Comparison of ENCODE assay signal across 8 cellular contexts in the genomic region with DNA sequence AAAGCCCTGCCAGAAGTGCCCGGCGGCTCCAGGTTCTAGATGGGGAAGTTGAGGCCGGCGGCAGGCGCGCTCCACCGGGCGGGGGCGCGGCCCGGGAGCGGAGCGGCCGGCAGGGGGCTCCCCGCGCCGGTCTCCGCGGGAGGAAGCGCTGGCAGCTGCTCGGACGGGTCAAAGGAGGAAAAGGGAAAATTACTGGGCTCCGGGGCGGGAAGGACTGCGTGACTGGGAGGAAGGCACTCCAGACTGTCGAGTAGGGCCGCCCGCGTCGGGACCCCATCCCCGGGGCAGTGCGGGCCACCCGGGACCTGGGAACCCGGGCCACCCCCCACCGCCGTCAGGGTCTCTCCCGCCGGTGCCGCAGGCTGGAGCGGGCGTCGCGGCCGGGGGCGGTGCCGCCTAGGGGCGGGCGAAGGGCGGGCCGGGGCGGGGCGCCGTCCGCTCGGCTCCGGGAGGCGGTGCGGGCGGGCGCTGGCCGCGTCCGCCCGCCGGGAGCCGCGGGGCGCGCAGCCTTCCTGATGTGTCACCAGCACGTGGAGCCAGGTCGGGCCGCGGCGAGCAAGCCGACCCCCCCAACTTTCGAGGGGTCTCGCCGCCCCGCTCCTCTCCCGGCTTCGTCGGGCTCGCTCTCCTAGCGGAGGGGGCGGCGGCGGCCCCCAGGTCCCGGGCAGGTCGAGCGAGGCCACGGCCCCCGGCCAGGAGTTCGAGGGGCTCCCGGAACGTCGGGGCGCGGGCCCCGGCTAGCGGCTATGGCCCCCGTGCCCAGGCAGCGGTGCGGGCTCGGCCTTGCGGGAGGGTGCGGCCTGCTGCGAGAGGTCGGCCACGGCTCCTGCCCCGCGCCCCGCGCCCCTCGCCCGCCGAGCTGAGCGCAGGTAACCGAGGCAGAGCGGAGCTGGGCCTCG.
DNase-seq lines count a peak whose midpoint lies in the region; ATAC-seq and TF ChIP-seq lines count a peak whose summit lies in the region.

No MANE protein-coding gene starts in this region.

- TF ChIP-seq RAD21 in liver (IDR thresholded peaks at IDR 0.05), result peak; percentile 67 to 70

- H3K4me3 ChIP-seq in DND-41 (ENCODE audit: low read depth in 1 of 2, low read length in 2 of 2) (peak overlapping the region; percentile 1 to 62; a peak in 3 of 4 replicates), dorsolateral prefrontal cortex (peak overlapping the region; percentile 34 to 80 (median 64)), liver (ENCODE audit: low read depth in 1 of 3, low read length in 3 of 3) (peak overlapping the region; percentile 71 to 75 (median 72))

- ATAC-seq in DND-41 (ENCODE audit: insufficient read depth, low read depth), result peak; percentile 94
- peak; percentile 56 for ATAC-seq in HG02571 (IDR thresholded peaks at IDR 0.05; ENCODE audit: unreplicated experiment)
- ATAC-seq in GM21515 (IDR thresholded peaks at IDR 0.05; ENCODE audit: unreplicated experiment), result no peak

- TF ChIP-seq CTCF in DND-41 (IDR thresholded peaks at IDR 0.05; ENCODE audit: borderline replicate concordance, extremely low read depth, low read length, poor library complexity, severe bottlenecking) (peak; percentile 63), dorsolateral prefrontal cortex (IDR thresholded peaks at IDR 0.05 in 54 of 56, conservative IDR thresholded peaks at IDR 0.05 in 2 of 56; ENCODE audit: low read depth in 1 of 56, partially characterized antibody in 56 of 56) (peak; percentile 41 to 97 (median 86)), liver (IDR thresholded peaks at IDR 0.05; ENCODE audit: low read depth, low read length, missing input control) (peak; percentile 81)

- no peak overlapping the region for H3K27ac ChIP-seq in DND-41 (ENCODE audit: low read length)
- H3K27ac ChIP-seq in dorsolateral prefrontal cortex, result peak overlapping the region in 51 of 59 donors; percentile 15 to 94 (median 80)
- peak overlapping the region; percentile 96 to 97 for H3K27ac ChIP-seq in liver (ENCODE audit: low read depth in 1 of 2, low read length in 2 of 2)

- no peaks in the 10 kb centered on the region for H4K20me1 ChIP-seq in DND-41 (ENCODE audit: insufficient read depth, low read length)

- H3K4me2 ChIP-seq in DND-41 (ENCODE audit: insufficient read depth, low read length), result peak overlapping the region; percentile 79

- H3K9me3 ChIP-seq in DND-41 (ENCODE audit: insufficient read depth, low read length, severe bottlenecking) (no peaks in the 10 kb centered on the region), liver (ENCODE audit: control insufficient read depth in 4 of 4, low read length in 3 of 4) (no peaks in the 10 kb centered on the region)

- H3K9ac ChIP-seq in DND-41 (ENCODE audit: low read depth, low read length) (peak overlapping the region; percentile 57), liver (ENCODE audit: low read depth in 1 of 2, low read length in 2 of 2) (peak overlapping the region in 1 of 2 donors; percentile 75)

- H3K36me3 ChIP-seq in DND-41 (ENCODE audit: insufficient read depth, low read length) (no peaks in the 10 kb centered on the region), liver (ENCODE audit: control insufficient read depth in 4 of 4, insufficient read depth in 3 of 4, low read depth in 1 of 4, low read length in 3 of 4) (no peaks in the 10 kb centered on the region)

- intact Hi-C loops in dorsolateral prefrontal cortex (cut with DNase I), result loop anchor here (2.0 to 5.0 kb wide), 2 partner anchors 284 to 298 kb away; a partner anchor contains a TSS

- peaks cover 5% of the 10 kb centered on the region for H3K27me3 ChIP-seq in DND-41 (ENCODE audit: insufficient read depth, low read length, poor library complexity)
- H3K27me3 ChIP-seq in dorsolateral prefrontal cortex, result peaks cover 0 to 10% (median 0%) of the 10 kb centered on the region in 45 donors
- no peaks in the 10 kb centered on the region for H3K27me3 ChIP-seq in liver (ENCODE audit: control insufficient read depth in 4 of 4, insufficient read depth in 4 of 4, low read length in 3 of 4)

- H3K79me2 ChIP-seq in DND-41 (ENCODE audit: insufficient read depth, low read length), result no peaks in the 10 kb centered on the region

- peak overlapping the region; percentile 79 for H2AFZ ChIP-seq in DND-41 (ENCODE audit: low read depth, low read length)

- WGBS in liver, result 1% methylated on average over 120 of the region's 120 CpGs

- H3K4me1 ChIP-seq in DND-41 (ENCODE audit: insufficient read depth, low read length) (peaks cover 18% of the 10 kb centered on the region), liver (ENCODE audit: control insufficient read depth in 4 of 4, insufficient read depth in 4 of 4, low read length in 3 of 4) (peaks cover 4 to 42% (median 28%) of the 10 kb centered on the region in 4 donors)

- peak; percentile 67 for DNase-seq in DND-41
- peak; percentile 24 for DNase-seq in NCI-H446 treated with DMSO at 0.1 percent for 48 hours (lab: John Stamatoyannopoulos, UW)
- DNase-seq in activated CD4-positive, alpha-beta T cell treated with anti-CD3 and anti-CD28 coated beads, Interleukin-2, amount 50 U/mL, for 4 hours, result peak; percentile 39 to 51
- DNase-seq in dorsolateral prefrontal cortex, result peak in 9 of 10 donors; percentile 40 to 74 (median 49)
- peak; percentile 47 to 63 for DNase-seq in stimulated activated CD4-positive, alpha-beta T cell treated with anti-CD3 and anti-CD28 coated beads, Interleukin-2, amount 100 ng/mL, for 48 hours

TF ChIP-seq in liver, 16 proteins besides CTCF, POLR2A, EP300 and RAD21:
- no peak for TF ChIP-seq EGR1 (IDR thresholded peaks at IDR 0.05; ENCODE audit: low read depth in 2 of 2)
- no peak for TF ChIP-seq JUND (IDR thresholded peaks at IDR 0.05)
- TF ChIP-seq TAF1 (conservative IDR thresholded peaks at IDR 0.05), result no peak
- TF ChIP-seq FOXA1 (IDR thresholded peaks at IDR 0.05), result no peak
- no peak for TF ChIP-seq HNF4A (conservative IDR thresholded peaks at IDR 0.05)
- no peak for TF ChIP-seq GABPA (IDR thresholded peaks at IDR 0.05 in 1 of 2, conservative IDR thresholded peaks at IDR 0.05 in 1 of 2)
- TF ChIP-seq HNF4G (IDR thresholded peaks at IDR 0.05), result no peak
- TF ChIP-seq SP1 (IDR thresholded peaks at IDR 0.05), result peak; percentile 22
TF ChIP-seq in liver: peak in this region for 1.
